Comparison of ENCODE assay signal across 19 cellular contexts in genomic region chr15:68364660-68365035, GRCh38.
DNase-seq lines count a peak whose midpoint lies in the region; ATAC-seq and TF ChIP-seq lines count a peak whose summit lies in the region.
"Had no signal": no experiment of that assay in that cellular context is flagged by ENCODE, and none has a peak within 500 bp of the region (broad histone marks: within the 10 kb centered on the region; RNA-seq: fewer than 3 reads in every experiment).

No MANE protein-coding gene starts in this region.

- in situ Hi-C loops in brain microvascular endothelial cell (cut with HindIII; ENCODE audit: low pct_ligation_motif_present, low sequenced_read_pairs), result no loop called here

- peak overlapping the region; percentile 71 for H3K27ac Mint-ChIP-seq in activated T-helper 17 cell treated with anti-CD3 and anti-CD28 coated beads, Interleukin-2, amount 50 U/mL, for 72 hours
- H3K27ac Mint-ChIP-seq in neural progenitor cell, result peak overlapping the region; percentile 55
- H3K27ac Mint-ChIP-seq: activated naive CD4-positive, alpha-beta T cell treated with anti-CD3 and anti-CD28 coated beads, Interleukin-2, amount 50 U/mL, for 24 hours; GM23338 had no signal

- WGBS in esophagus muscularis mucosa, result 76% methylated on average over 4 of the region's 11 CpGs

- H4K20me1 ChIP-seq in neural progenitor cell (ENCODE audit: low read depth), result no peaks in the 10 kb centered on the region

- no peaks in the 10 kb centered on the region for H3K36me3 Mint-ChIP-seq in activated T-helper 17 cell treated with anti-CD3 and anti-CD28 coated beads, Interleukin-2, amount 50 U/mL, for 72 hours (ENCODE audit: low read depth)
- H3K36me3 Mint-ChIP-seq in neural progenitor cell, result no peaks in the 10 kb centered on the region
- H3K36me3 Mint-ChIP-seq: activated naive CD4-positive, alpha-beta T cell treated with anti-CD3 and anti-CD28 coated beads, Interleukin-2, amount 50 U/mL, for 24 hours; brain had no signal

- H3K27me3 ChIP-seq in esophagus muscularis mucosa (peaks cover 0 to 9% (median 0%) of the 10 kb centered on the region in 4 donors), neural progenitor cell (no peaks in the 10 kb centered on the region), thoracic aorta (replicated peaks; ENCODE audit: insufficient read depth) (no peaks in the 10 kb centered on the region), brain microvascular endothelial cell (replicated peaks) (no peaks in the 10 kb centered on the region)

- peak overlapping the region; percentile 31 to 64 (median 36) for H3K27ac ChIP-seq in esophagus muscularis mucosa (replicated peaks in 1 of 4)
- H3K27ac ChIP-seq in neural progenitor cell, result no peak overlapping the region
- H3K27ac ChIP-seq in thoracic aorta, result peak overlapping the region; percentile 95
- no peak overlapping the region for H3K27ac ChIP-seq in brain microvascular endothelial cell
- H3K27ac ChIP-seq: epithelial cell of prostate had no signal

- H3K4me2 ChIP-seq in neural progenitor cell, result no peak overlapping the region
- H3K4me2 ChIP-seq: GM23338 had no signal

- H3K9me3 Mint-ChIP-seq in activated T-helper 17 cell treated with anti-CD3 and anti-CD28 coated beads, Interleukin-2, amount 50 U/mL, for 72 hours, result no peaks in the 10 kb centered on the region
- no peaks in the 10 kb centered on the region for H3K9me3 Mint-ChIP-seq in neural progenitor cell
- H3K9me3 Mint-ChIP-seq: activated naive CD4-positive, alpha-beta T cell treated with anti-CD3 and anti-CD28 coated beads, Interleukin-2, amount 50 U/mL, for 24 hours; brain; GM23338 had no signal

- H3K36me3 ChIP-seq in esophagus muscularis mucosa (no peaks in the 10 kb centered on the region), neural progenitor cell (no peaks in the 10 kb centered on the region), thoracic aorta (peaks cover 6% of the 10 kb centered on the region), brain microvascular endothelial cell (replicated peaks) (peaks cover 42% of the 10 kb centered on the region)

- H3K4me3 ChIP-seq in esophagus muscularis mucosa (no peak overlapping the region), neural progenitor cell (no peak overlapping the region), thoracic aorta (no peak overlapping the region), brain microvascular endothelial cell (ENCODE audit: low read depth, low read length) (no peak overlapping the region)
- H3K4me3 ChIP-seq: GM23338 had no signal

- H2AFZ ChIP-seq in neural progenitor cell (replicated peaks), result no peak overlapping the region
- H2AFZ ChIP-seq: GM23338 had no signal

- H3K9ac ChIP-seq in neural progenitor cell, result no peak overlapping the region

- TF ChIP-seq CTCF in esophagus muscularis mucosa (IDR thresholded peaks at IDR 0.05) (no peak), neural progenitor cell (IDR thresholded peaks at IDR 0.05) (no peak), thoracic aorta (IDR thresholded peaks at IDR 0.05) (no peak), brain microvascular endothelial cell (IDR thresholded peaks at IDR 0.05; ENCODE audit: low read depth, low read length, missing control alignments) (no peak)

- H3K4me1 Mint-ChIP-seq in activated T-helper 17 cell treated with anti-CD3 and anti-CD28 coated beads, Interleukin-2, amount 50 U/mL, for 72 hours, result peaks cover 5% of the 10 kb centered on the region
- peaks cover 6% of the 10 kb centered on the region for H3K4me1 Mint-ChIP-seq in neural progenitor cell
- H3K4me1 Mint-ChIP-seq: activated naive CD4-positive, alpha-beta T cell treated with anti-CD3 and anti-CD28 coated beads, Interleukin-2, amount 50 U/mL, for 24 hours had no signal

- H3K4me3 Mint-ChIP-seq in activated T-helper 17 cell treated with anti-CD3 and anti-CD28 coated beads, Interleukin-2, amount 50 U/mL, for 72 hours, result peak overlapping the region; percentile 71
- H3K4me3 Mint-ChIP-seq in neural progenitor cell, result no peak overlapping the region
- H3K4me3 Mint-ChIP-seq: activated naive CD4-positive, alpha-beta T cell treated with anti-CD3 and anti-CD28 coated beads, Interleukin-2, amount 50 U/mL, for 24 hours; brain; GM23338 had no signal

- DNase-seq in esophagus muscularis mucosa (ENCODE audit: extremely low spot score) (no peak), neural progenitor cell (ENCODE audit: low spot score) (no peak), thoracic aorta (ENCODE audit: low spot score) (no peak), brain microvascular endothelial cell (no peak)
- DNase-seq: activated CD4-positive, alpha-beta T cell treated with anti-CD3 and anti-CD28 coated beads for 4 hours; AML-193; COR-L47; foreskin melanocyte; NCI-H187; NCI-H446; RPMI8226; stimulated activated naive CD4-positive, alpha-beta T cell had no signal

- H3F3A ChIP-seq in neural progenitor cell (ENCODE audit: low read depth), result no peaks in the 10 kb centered on the region

- intact Hi-C loops in esophagus muscularis mucosa (cut with DNase I), result no loop called here

- no peak for ATAC-seq in activated T-helper 17 cell treated with anti-CD3 and anti-CD28 coated beads, Interleukin-2, amount 50 U/mL, for 72 hours (replicated peaks)
- ATAC-seq in thoracic aorta (ENCODE audit: insufficient number of reproducible peaks, low FRiP score, low read depth) (no peak), HG02938 (IDR thresholded peaks at IDR 0.05; ENCODE audit: unreplicated experiment) (no peak), HG03196 (IDR thresholded peaks at IDR 0.05; ENCODE audit: unreplicated experiment) (no peak)
- ATAC-seq: GM23338 had no signal

- no peak for TF ChIP-seq POLR2A in esophagus muscularis mucosa (IDR thresholded peaks at IDR 0.05; ENCODE audit: low read depth)

- H3K79me2 ChIP-seq in neural progenitor cell (ENCODE audit: low read depth), result no peaks in the 10 kb centered on the region

- peaks cover 42 to 73% (median 54%) of the 10 kb centered on the region in 4 donors for H3K4me1 ChIP-seq in esophagus muscularis mucosa
- no peaks in the 10 kb centered on the region for H3K4me1 ChIP-seq in neural progenitor cell
- peaks cover 52 to 87% of the 10 kb centered on the region in 2 donors for H3K4me1 ChIP-seq in thoracic aorta (ENCODE audit: control insufficient read depth in 1 of 2, low read depth in 2 of 2)

- H3K27me3 Mint-ChIP-seq in activated T-helper 17 cell treated with anti-CD3 and anti-CD28 coated beads, Interleukin-2, amount 50 U/mL, for 72 hours, result no peaks in the 10 kb centered on the region
- peaks cover 9% of the 10 kb centered on the region for H3K27me3 Mint-ChIP-seq in neural progenitor cell (ENCODE audit: insufficient read depth, low read depth)
- H3K27me3 Mint-ChIP-seq: activated naive CD4-positive, alpha-beta T cell treated with anti-CD3 and anti-CD28 coated beads, Interleukin-2, amount 50 U/mL, for 24 hours had no signal

- H3K9me3 ChIP-seq in esophagus muscularis mucosa (no peaks in the 10 kb centered on the region), neural progenitor cell (ENCODE audit: low read depth) (no peaks in the 10 kb centered on the region), thoracic aorta (no peaks in the 10 kb centered on the region)

- no peak for TF ChIP-seq EP300 in esophagus muscularis mucosa (IDR thresholded peaks at IDR 0.05)

Comparison
In these comparisons a context has a peak if more than half of its experiments do, and no peak if none do; other contexts are left out.
1. H3K27ac ChIP-seq: peak in esophagus muscularis mucosa (4 of 4) and thoracic aorta (2 of 2); none in neural progenitor cell (single experiment) and brain microvascular endothelial cell (single experiment).